Comparison of ENCODE assay signal across 10 cellular contexts in genomic region chrX:79065696-79066095, GRCh38.
DNase-seq lines count a peak whose midpoint lies in the region; ATAC-seq lines count a peak whose summit lies in the region.
"Had no signal": no experiment of that assay in that cellular context is flagged by ENCODE, and none has a peak within 500 bp of the region (broad histone marks: within the 10 kb centered on the region; RNA-seq: fewer than 3 reads in every experiment).

No MANE protein-coding gene starts in this region.

- peak; percentile 29 for DNase-seq in stimulated activated naive B cell treated with anti-CD40 and anti-IgM and Interleukin-4, amounts not matched to agents 10 μg/mL and 1 μg/mL and 100 μg/mL, for 72 hours
- no peak for DNase-seq in NCI-H2196 (lab: John Stamatoyannopoulos, UW; ENCODE audit: unreplicated experiment)
- DNase-seq: HCEC 1CT, NCI-H1417 treated with DMSO at 0.1 percent for 48 hours had no signal

- no peaks in the 10 kb centered on the region for H3K27me3 Mint-ChIP-seq in IgD-negative memory B cell
- H3K27me3 Mint-ChIP-seq in stimulated activated naive B cell treated with anti-CD40 and anti-IgM and Interleukin-4, amounts not matched to agents 10 μg/mL and 1 μg/mL and 100 μg/mL, for 72 hours: no peaks in the 10 kb centered on the region

- ATAC-seq in GM19351 (IDR thresholded peaks at IDR 0.05; ENCODE audit: unreplicated experiment): peak; percentile 99
- ATAC-seq in HG02852 (IDR thresholded peaks at IDR 0.05; ENCODE audit: unreplicated experiment): peak; percentile 99
- peak; percentile 99 to 100 for ATAC-seq in stimulated activated naive B cell treated with anti-CD40 and anti-IgM and Interleukin-4, amounts not matched to agents 10 μg/mL and 1 μg/mL and 100 μg/mL, for 72 hours (replicated peaks)
- ATAC-seq in HG02840 (IDR thresholded peaks at IDR 0.05; ENCODE audit: low FRiP score, unreplicated experiment): no peak
- ATAC-seq in HG03139 (IDR thresholded peaks at IDR 0.05; ENCODE audit: unreplicated experiment): no peak
- ATAC-seq: Right ventricle myocardium inferior had no signal

- peaks cover 10 to 24% (median 11%) of the 10 kb centered on the region in 3 donors for H3K4me1 Mint-ChIP-seq in IgD-negative memory B cell
- H3K4me1 Mint-ChIP-seq in stimulated activated naive B cell treated with anti-CD40 and anti-IgM and Interleukin-4, amounts not matched to agents 10 μg/mL and 1 μg/mL and 100 μg/mL, for 72 hours: peaks cover 4 to 14% of the 10 kb centered on the region in 2 donors

- H3K4me3 Mint-ChIP-seq in IgD-negative memory B cell: peak overlapping the region in 1 of 4 donors; percentile 41
- no peak overlapping the region for H3K4me3 Mint-ChIP-seq in stimulated activated naive B cell treated with anti-CD40 and anti-IgM and Interleukin-4, amounts not matched to agents 10 μg/mL and 1 μg/mL and 100 μg/mL, for 72 hours

- H3K9me3 Mint-ChIP-seq in IgD-negative memory B cell: peaks cover 0 to 24% (median 4%) of the 10 kb centered on the region in 3 donors
- H3K9me3 Mint-ChIP-seq in stimulated activated naive B cell treated with anti-CD40 and anti-IgM and Interleukin-4, amounts not matched to agents 10 μg/mL and 1 μg/mL and 100 μg/mL, for 72 hours: peaks cover 5 to 8% of the 10 kb centered on the region in 2 donors

- peak overlapping the region; percentile 4 to 80 (median 59) for H3K27ac Mint-ChIP-seq in IgD-negative memory B cell
- H3K27ac Mint-ChIP-seq in stimulated activated naive B cell treated with anti-CD40 and anti-IgM and Interleukin-4, amounts not matched to agents 10 μg/mL and 1 μg/mL and 100 μg/mL, for 72 hours: peak overlapping the region; percentile 56

- H3K36me3 Mint-ChIP-seq in IgD-negative memory B cell: peaks cover 3% of the 10 kb centered on the region
- H3K36me3 Mint-ChIP-seq in stimulated activated naive B cell treated with anti-CD40 and anti-IgM and Interleukin-4, amounts not matched to agents 10 μg/mL and 1 μg/mL and 100 μg/mL, for 72 hours: peaks cover 4 to 20% of the 10 kb centered on the region in 2 donors

Comparison
In these comparisons a context has a peak if more than half of its experiments do, and no peak if none do; other contexts are left out.
1. ATAC-seq: peak in GM19351 (single experiment), HG02852 (single experiment) and stimulated activated naive B cell treated with anti-CD40 and anti-IgM and Interleukin-4, amounts not matched to agents 10 μg/mL and 1 μg/mL and 100 μg/mL, for 72 hours (2 of 2); none in HG02840 (single experiment) and HG03139 (single experiment).